Comparison of ENCODE assay signal across 27 cellular contexts in genomic region chr7:15995027-15995426, GRCh38.
"Had no signal": no experiment of that assay in that cellular context is flagged by ENCODE, and none has a peak within 500 bp of the region (broad histone marks: within the 10 kb centered on the region; RNA-seq: fewer than 3 reads in every experiment).

No MANE protein-coding gene starts in this region.

- DNase-seq: natural killer cell; nucleus accumbens; psoas muscle; right lobe of liver; sigmoid colon; small intestine; stimulated activated CD4-positive, alpha-beta T cell treated with anti-CD3 and anti-CD28 coated beads, Interleukin-15, amount 100 ng/mL, for 24 hours; stimulated activated CD4-positive, alpha-beta T cell treated with anti-CD3 and anti-CD28 coated beads, Interleukin-2, amount 100 ng/mL, for 24 hours; stimulated activated CD4-positive, alpha-beta T cell treated with anti-CD3 and anti-CD28 coated beads, Interleukin-2, amount 100 ng/mL, for 48 hours; stimulated activated CD4-positive, alpha-beta T cell treated with anti-CD3 and anti-CD28 coated beads, Interleukin-4, amount 100 ng/mL, for 24 hours; stimulated activated naive B cell treated with anti-CD40 and anti-IgM and Interleukin-4, amounts not matched to agents 10 μg/mL and 1 μg/mL and 100 μg/mL, for 72 hours; stimulated activated naive CD4-positive, alpha-beta T cell treated with Interleukin-2 at 50 U/mL for 16 hours; stomach; thyroid gland; trophoblast cell; upper lobe of left lung had no signal

- H3K4me1 Mint-ChIP-seq: natural killer cell; nephron; neural progenitor cell; stimulated activated effector memory CD8-positive, alpha-beta T cell treated with anti-CD3 and anti-CD28 coated beads, Interleukin-12 subunit alpha, Interleukin-12 subunit beta, amount 100 ng/mL, for 72 hours; stimulated activated naive B cell treated with anti-CD40 and anti-IgM and Interleukin-4, amounts not matched to agents 10 μg/mL and 1 μg/mL and 100 μg/mL, for 72 hours had no signal

- H3K9me3 Mint-ChIP-seq: nephron; neural progenitor cell; stimulated activated effector memory CD8-positive, alpha-beta T cell treated with anti-CD3 and anti-CD28 coated beads, Interleukin-12 subunit alpha, Interleukin-12 subunit beta, amount 100 ng/mL, for 72 hours; stimulated activated naive CD8-positive, alpha-beta T cell treated with anti-CD3 and anti-CD28 coated beads, Interleukin-15, Interleukin-2, amounts not matched to agents 100 ng/mL and 50 ng/mL, for 24 hours had no signal

- ATAC-seq: natural killer cell; pancreas; psoas muscle; right cardiac atrium; right lobe of liver; stimulated activated effector memory CD8-positive, alpha-beta T cell treated with anti-CD3 and anti-CD28 coated beads, Interleukin-12 subunit alpha, Interleukin-12 subunit beta, amount 100 ng/mL, for 72 hours; stimulated activated naive B cell treated with anti-CD40 and anti-IgM and Interleukin-4, amounts not matched to agents 10 μg/mL and 1 μg/mL and 100 μg/mL, for 72 hours had no signal

- H3K4me3 ChIP-seq: neural progenitor cell, pancreas, psoas muscle, right lobe of liver, sigmoid colon, stomach, thoracic aorta, thyroid gland, tibial nerve, upper lobe of left lung, vagina had no signal

- H3K4me3 Mint-ChIP-seq: natural killer cell; nephron; neural progenitor cell; stimulated activated effector memory CD8-positive, alpha-beta T cell treated with anti-CD3 and anti-CD28 coated beads, Interleukin-12 subunit alpha, Interleukin-12 subunit beta, amount 100 ng/mL, for 72 hours; stimulated activated naive B cell treated with anti-CD40 and anti-IgM and Interleukin-4, amounts not matched to agents 10 μg/mL and 1 μg/mL and 100 μg/mL, for 72 hours; stimulated activated naive CD8-positive, alpha-beta T cell treated with anti-CD3 and anti-CD28 coated beads, Interleukin-15, Interleukin-2, amounts not matched to agents 100 ng/mL and 50 ng/mL, for 24 hours had no signal

- H3K4me2 ChIP-seq: neural progenitor cell had no signal

- H2AFZ ChIP-seq: neural progenitor cell had no signal

- H3K36me3 Mint-ChIP-seq: natural killer cell; neural progenitor cell; stimulated activated effector memory CD8-positive, alpha-beta T cell treated with anti-CD3 and anti-CD28 coated beads, Interleukin-12 subunit alpha, Interleukin-12 subunit beta, amount 100 ng/mL, for 72 hours; stimulated activated naive B cell treated with anti-CD40 and anti-IgM and Interleukin-4, amounts not matched to agents 10 μg/mL and 1 μg/mL and 100 μg/mL, for 72 hours had no signal

- H3K27ac ChIP-seq: neural progenitor cell, neutrophil, pancreas, psoas muscle, right lobe of liver, sigmoid colon, stomach, thoracic aorta, thyroid gland, tibial nerve, upper lobe of left lung, vagina had no signal

- H3K4me1 ChIP-seq: neural progenitor cell, pancreas, psoas muscle, right lobe of liver, sigmoid colon, stomach, thyroid gland, tibial nerve, upper lobe of left lung, vagina had no signal

- H3K9ac ChIP-seq: neural progenitor cell had no signal

- H3K27me3 ChIP-seq: neural progenitor cell, neutrophil, pancreas, right lobe of liver, sigmoid colon, stomach, thyroid gland, tibial nerve, upper lobe of left lung, vagina had no signal

- H3K27me3 Mint-ChIP-seq: progenitor cell of endocrine pancreas; stimulated activated naive B cell treated with anti-CD40 and anti-IgM and Interleukin-4, amounts not matched to agents 10 μg/mL and 1 μg/mL and 100 μg/mL, for 72 hours; stimulated activated naive CD8-positive, alpha-beta T cell treated with anti-CD3 and anti-CD28 coated beads, Interleukin-15, Interleukin-2, amounts not matched to agents 100 ng/mL and 50 ng/mL, for 24 hours had no signal

- H3K27ac Mint-ChIP-seq: natural killer cell; nephron; neural progenitor cell; progenitor cell of endocrine pancreas; stimulated activated effector memory CD8-positive, alpha-beta T cell treated with anti-CD3 and anti-CD28 coated beads, Interleukin-12 subunit alpha, Interleukin-12 subunit beta, amount 100 ng/mL, for 72 hours; stimulated activated naive B cell treated with anti-CD40 and anti-IgM and Interleukin-4, amounts not matched to agents 10 μg/mL and 1 μg/mL and 100 μg/mL, for 72 hours; stimulated activated naive CD8-positive, alpha-beta T cell treated with anti-CD3 and anti-CD28 coated beads, Interleukin-15, Interleukin-2, amounts not matched to agents 100 ng/mL and 50 ng/mL, for 24 hours had no signal

- H3K9me3 ChIP-seq: neutrophil, pancreas, psoas muscle, right lobe of liver, sigmoid colon, thoracic aorta, thyroid gland, tibial nerve, upper lobe of left lung, vagina had no signal

- H3K36me3 ChIP-seq: neural progenitor cell, neutrophil, pancreas, right lobe of liver, sigmoid colon, stomach, thoracic aorta, thyroid gland, tibial nerve, upper lobe of left lung, vagina had no signal
